In the genomic region with DNA sequence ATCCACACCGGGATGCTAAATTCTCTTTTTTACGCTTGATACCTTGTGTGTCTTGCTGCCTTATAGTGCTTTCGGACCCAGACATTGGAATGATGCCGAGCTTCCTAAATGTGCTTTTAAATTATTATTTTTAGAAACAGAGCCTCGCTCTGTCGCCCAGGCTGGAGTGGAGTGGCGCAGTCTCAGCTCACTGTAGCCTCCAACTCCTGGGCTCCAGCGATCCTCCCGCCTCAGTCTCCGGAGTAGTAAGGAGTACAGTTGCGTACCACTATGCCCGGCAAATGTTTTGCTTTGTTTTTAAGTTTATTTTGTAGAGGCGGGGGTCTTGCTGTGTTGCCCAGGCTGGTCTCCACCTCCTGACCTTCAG, we compare ENCODE assay signal across 8 cellular contexts. TPM values are rescaled to one million over a fixed set of nuclear protein-coding genes. Genes with fewer than 3 reads are reported as not detected.
DNase-seq lines count a peak whose midpoint lies in the region; ATAC-seq and TF ChIP-seq lines count a peak whose summit lies in the region.

No MANE protein-coding gene starts in this region.

- H3K27me3 ChIP-seq in ACC112 (ENCODE audit: insufficient read depth, low read length) = peaks cover 45% of the 10 kb centered on the region
- peaks cover 28% of the 10 kb centered on the region for H3K27me3 ChIP-seq in Loucy (ENCODE audit: insufficient read depth, low read length, poor library complexity, severe bottlenecking)
- H3K27me3 ChIP-seq in duodenal mucosa (ENCODE audit: control insufficient read depth in 1 of 2, insufficient read depth in 2 of 2, low read length in 2 of 2) = peaks cover 14 to 26% of the 10 kb centered on the region in 2 donors
- no peaks in the 10 kb centered on the region for H3K27me3 ChIP-seq in naive thymus-derived CD4-positive, alpha-beta T cell (ENCODE audit: control insufficient read depth in 2 of 2, insufficient read depth in 2 of 2, low read length in 2 of 2)

- H3K9me3 ChIP-seq in Loucy (ENCODE audit: insufficient read depth, low read depth, low read length) (no peaks in the 10 kb centered on the region), duodenal mucosa (ENCODE audit: control insufficient read depth in 1 of 2, low read length in 2 of 2) (no peaks in the 10 kb centered on the region)
- no peaks in the 10 kb centered on the region for H3K9me3 ChIP-seq in naive thymus-derived CD4-positive, alpha-beta T cell (ENCODE audit: control insufficient read depth in 2 of 3, low read length in 3 of 3)

- no peaks in the 10 kb centered on the region for H3F3A ChIP-seq in Loucy (ENCODE audit: low read depth)

- H3K9me2 ChIP-seq in Loucy (replicated peaks; ENCODE audit: low read depth, low read length) = no peaks in the 10 kb centered on the region

- peaks cover 0 to 40% (median 0%) of the 10 kb centered on the region in 5 donors for H3K27me3 Mint-ChIP-seq in naive thymus-derived CD4-positive, alpha-beta T cell

- H3K4me2 ChIP-seq in Loucy (ENCODE audit: low read depth, low read length, poor library complexity, severe bottlenecking) = peak overlapping the region; percentile 84

- peak in 2 of 9 donors; percentile 0 to 1 for DNase-seq in naive thymus-derived CD4-positive, alpha-beta T cell
- DNase-seq in NCI-H524 (lab: John Stamatoyannopoulos, UW) (no peak), SK-N-DZ (ENCODE audit: low spot score) (no peak), 8988T (no peak)

- H3K4me1 Mint-ChIP-seq in naive thymus-derived CD4-positive, alpha-beta T cell = peaks cover 8 to 29% (median 19%) of the 10 kb centered on the region in 7 donors

- TF ChIP-seq CTCF in Loucy (conservative IDR thresholded peaks at IDR 0.05; ENCODE audit: low read length) = no peak

- H3K9me3 Mint-ChIP-seq in naive thymus-derived CD4-positive, alpha-beta T cell = no peaks in the 10 kb centered on the region

- intact Hi-C loops in naive thymus-derived CD4-positive, alpha-beta T cell (cut with micrococcal nuclease) = loop anchor here (2.0 to 10.0 kb wide), 8 partner anchors 230 to 1589 kb away; a partner anchor contains a TSS

- ATAC-seq in naive thymus-derived CD4-positive, alpha-beta T cell = no peak
- ATAC-seq in HG02852 (IDR thresholded peaks at IDR 0.05; ENCODE audit: unreplicated experiment) = no peak

- no peaks in the 10 kb centered on the region for H4K20me1 ChIP-seq in Loucy (ENCODE audit: insufficient read depth, low read length, poor library complexity, severe bottlenecking)

- H3K4me1 ChIP-seq in ACC112 (ENCODE audit: control insufficient read depth, insufficient read depth, low read length, unreplicated experiment) (no peaks in the 10 kb centered on the region), Loucy (ENCODE audit: insufficient read depth, low read length, poor library complexity, severe bottlenecking) (peaks cover 5% of the 10 kb centered on the region), duodenal mucosa (ENCODE audit: control insufficient read depth in 1 of 2, insufficient read depth in 2 of 2, low read length in 2 of 2) (peaks cover 0 to 10% of the 10 kb centered on the region in 2 donors)
- H3K4me1 ChIP-seq in naive thymus-derived CD4-positive, alpha-beta T cell (ENCODE audit: control insufficient read depth in 2 of 2, insufficient read depth in 2 of 2, low read length in 2 of 2) = peaks cover 7 to 10% of the 10 kb centered on the region in 2 donors

- CTCF ChIA-PET in naive thymus-derived CD4-positive, alpha-beta T cell (lab: Charles Lee) = interaction anchor here (0.7 to 1.4 kb wide), 3 partner anchors 10 to 92 kb away, joined by 3 to 4 read pairs (median 3); no protein-coding TSS in a partner anchor

- peak overlapping the region; percentile 81 to 93 (median 88) for H3K4me3 Mint-ChIP-seq in naive thymus-derived CD4-positive, alpha-beta T cell

- peak overlapping the region; percentile 23 to 88 (median 77) for H3K27ac Mint-ChIP-seq in naive thymus-derived CD4-positive, alpha-beta T cell

- peak overlapping the region; percentile 79 for H3K4me3 ChIP-seq in ACC112 (ENCODE audit: low read depth, low read length)
- H3K4me3 ChIP-seq in Loucy (ENCODE audit: low read length, poor library complexity, severe bottlenecking) = peak overlapping the region; percentile 77
- H3K4me3 ChIP-seq in duodenal mucosa (ENCODE audit: low read depth in 1 of 2, low read length in 2 of 2) = peak overlapping the region; percentile 73 to 89
- peak overlapping the region; percentile 87 for H3K4me3 ChIP-seq in naive thymus-derived CD4-positive, alpha-beta T cell (ENCODE audit: low read length)

- peak overlapping the region; percentile 95 for H2AFZ ChIP-seq in ACC112 (ENCODE audit: low read length, unreplicated experiment)
- peak overlapping the region; percentile 92 for H2AFZ ChIP-seq in Loucy (ENCODE audit: low read length)

- H3K9ac ChIP-seq in Loucy (ENCODE audit: low read depth, low read length, poor library complexity, severe bottlenecking) (peak overlapping the region; percentile 47), duodenal mucosa (ENCODE audit: low read depth in 1 of 2, low read length in 2 of 2) (peak overlapping the region; percentile 54 to 74)

- POLR2A ChIA-PET in naive thymus-derived CD4-positive, alpha-beta T cell (lab: Charles Lee) = interaction anchor here (0.7 to 2.7 kb wide), 4 partner anchors 11 to 1163 kb away, joined by 3 to 30 read pairs (median 4); a partner anchor contains a TSS

- H3K79me2 ChIP-seq in ACC112 (ENCODE audit: control insufficient read depth, insufficient read depth, low read length, unreplicated experiment) = no peaks in the 10 kb centered on the region
- H3K79me2 ChIP-seq in Loucy (ENCODE audit: insufficient read depth, low read length) = no peaks in the 10 kb centered on the region

- H3K36me3 ChIP-seq in ACC112 (ENCODE audit: insufficient read depth, low read length) (no peaks in the 10 kb centered on the region), Loucy (ENCODE audit: insufficient read depth, low read length) (no peaks in the 10 kb centered on the region), duodenal mucosa (ENCODE audit: control insufficient read depth in 1 of 2, insufficient read depth in 2 of 2, low read length in 2 of 2) (no peaks in the 10 kb centered on the region)
- no peaks in the 10 kb centered on the region for H3K36me3 ChIP-seq in naive thymus-derived CD4-positive, alpha-beta T cell (ENCODE audit: control insufficient read depth in 2 of 3, insufficient read depth in 3 of 3, low read length in 3 of 3)

- peaks cover 0 to 2% (median 0%) of the 10 kb centered on the region in 5 donors for H3K36me3 Mint-ChIP-seq in naive thymus-derived CD4-positive, alpha-beta T cell

- H3K27ac ChIP-seq in ACC112 (ENCODE audit: low read depth, low read length) = no peak overlapping the region
- H3K27ac ChIP-seq in duodenal mucosa (ENCODE audit: low read depth, low read length) = peak overlapping the region; percentile 50
- H3K27ac ChIP-seq in naive thymus-derived CD4-positive, alpha-beta T cell (ENCODE audit: low read depth, low read length) = peak overlapping the region; percentile 78

RNA-seq across cellular contexts. Expression of a gene that starts 0.5 kb away (rescaled TPM):
- 1 to 10 TPM; 1.3 to 6.4 (median 5.4) TPM for total RNA-seq in naive thymus-derived CD4-positive, alpha-beta T cell
- 1 to 10 TPM in 1 of 2 donors, under 1 TPM in 1; 0.40 to 1.8 TPM for polyA plus RNA-seq in naive thymus-derived CD4-positive, alpha-beta T cell
- polyA plus RNA-seq in SK-N-DZ (2014; cell fraction: cytosol; rRNA removed) = 84.1 and 113 TPM in 2 replicates
- 300 and 397 TPM in 2 replicates for polyA plus RNA-seq in SK-N-DZ (2014; cell fraction: nucleus; rRNA removed)

RNA-seq across cellular contexts. Expression of a gene that starts 31.2 kb away (rescaled TPM):
- 1 to 10 TPM; 1.8 to 3.4 (median 2.1) TPM for total RNA-seq in naive thymus-derived CD4-positive, alpha-beta T cell
- polyA plus RNA-seq in naive thymus-derived CD4-positive, alpha-beta T cell = 1 to 10 TPM; 1.3 to 2.2 TPM
- 177 and 198 TPM in 2 replicates for polyA plus RNA-seq in SK-N-DZ (2014; cell fraction: cytosol; rRNA removed)
- 210 and 228 TPM in 2 replicates for polyA plus RNA-seq in SK-N-DZ (2014; cell fraction: nucleus; rRNA removed)
